In the genomic region with DNA sequence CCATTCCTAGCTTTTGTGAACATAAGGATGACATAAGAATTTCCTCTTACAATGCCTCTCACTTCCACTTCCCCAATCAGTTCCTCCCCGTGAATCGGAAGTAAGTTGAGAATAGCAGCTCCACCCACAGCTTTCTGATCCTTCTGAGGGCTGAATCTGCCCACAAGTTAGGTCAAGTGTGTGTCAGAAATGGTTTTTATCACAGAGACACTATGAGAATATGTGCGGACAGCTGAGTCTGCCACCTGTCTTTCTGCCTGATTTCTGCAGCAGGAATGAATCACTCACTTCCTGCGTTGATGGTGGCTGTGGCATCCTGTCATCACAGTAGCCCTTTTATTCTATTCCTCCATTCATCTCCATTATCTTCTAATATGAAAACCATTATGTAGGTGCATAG, we compare ENCODE assay signal across 9 cellular contexts.
DNase-seq lines count a peak whose midpoint lies in the region; ATAC-seq and TF ChIP-seq lines count a peak whose summit lies in the region.
"Had no signal": no experiment of that assay in that cellular context is flagged by ENCODE, and none has a peak within 500 bp of the region (broad histone marks: within the 10 kb centered on the region; RNA-seq: fewer than 3 reads in every experiment).

No MANE protein-coding gene starts in this region.

- POLR2A ChIA-PET in Caco-2 (lab: Charles Lee), result no interaction called here
- POLR2A ChIA-PET in Panc1 (lab: Charles Lee), result no interaction called here

- H3K4me1 ChIP-seq in Caco-2 (peaks cover 20% of the 10 kb centered on the region), Panc1 (ENCODE audit: control insufficient read depth, insufficient read depth, low read length) (peaks cover 13% of the 10 kb centered on the region), fibroblast of lung (ENCODE audit: control insufficient read depth, extremely low read depth, insufficient read depth, low read length) (no peaks in the 10 kb centered on the region)

- TF ChIP-seq CTCF in Caco-2 (IDR thresholded peaks at IDR 0.05; ENCODE audit: insufficient read depth in 1 of 2, low read depth in 1 of 2, low read length in 1 of 2, severe bottlenecking in 1 of 2, unreplicated experiment in 1 of 2) (peak in 1 of 2 experiments; percentile 51), Panc1 (IDR thresholded peaks at IDR 0.05) (peak; percentile 60), fibroblast of lung (conservative IDR thresholded peaks at IDR 0.05 in 1 of 2, IDR thresholded peaks at IDR 0.05 in 1 of 2; ENCODE audit: low read depth in 1 of 2, low read length in 2 of 2) (peak in 1 of 2 donors; percentile 30), omental fat pad (IDR thresholded peaks at IDR 0.05) (no peak)

- H3K27me3 ChIP-seq in Caco-2 (replicated peaks; ENCODE audit: control insufficient read depth, insufficient read depth, low read length), result no peaks in the 10 kb centered on the region
- H3K27me3 ChIP-seq in Panc1 (ENCODE audit: control insufficient read depth, insufficient read depth, low read length), result no peaks in the 10 kb centered on the region
- no peaks in the 10 kb centered on the region for H3K27me3 ChIP-seq in fibroblast of lung (ENCODE audit: control insufficient read depth, insufficient read depth, low read length)

- BruUV-seq in Caco-2 (replicated peaks; lab: Mats Ljungman, UMichigan) (no TSS peak), Panc1 (replicated peaks; lab: Mats Ljungman, UMichigan) (no TSS peak)

- no peaks in the 10 kb centered on the region for H3K79me2 ChIP-seq in fibroblast of lung (ENCODE audit: control insufficient read depth, insufficient read depth, low read length)

- intact Hi-C loops in Caco-2 (cut with micrococcal nuclease; ENCODE audit: unreplicated experiment) (loop anchor here (1.0 to 5.0 kb wide), 2 partner anchors 54 to 167 kb away; no protein-coding TSS in a partner anchor), Panc1 (cut with micrococcal nuclease; ENCODE audit: unreplicated experiment) (no loop called here)

- no peak overlapping the region for H3K4me3 ChIP-seq in Caco-2 (ENCODE audit: low read depth, low read length)
- no peak overlapping the region for H3K4me3 ChIP-seq in Panc1 (ENCODE audit: low read depth in 2 of 2, low read length in 2 of 2)
- no peak overlapping the region for H3K4me3 ChIP-seq in fibroblast of lung (replicated peaks in 1 of 4; ENCODE audit: control extremely low read depth in 1 of 4, insufficient read depth in 1 of 4, low read depth in 3 of 4, low read length in 4 of 4)

- no peaks in the 10 kb centered on the region for H3K36me3 Mint-ChIP-seq in Caco-2 (ENCODE audit: insufficient read depth, unreplicated experiment)
- H3K36me3 Mint-ChIP-seq: naive thymus-derived CD8-positive, alpha-beta T cell had no signal

- CTCF ChIA-PET in Caco-2 (lab: Charles Lee) (interaction anchor here (0.7 to 1.1 kb wide), 4 partner anchors 11 to 165 kb away, joined by 3 to 4 read pairs (median 4); no protein-coding TSS in a partner anchor), Panc1 (lab: Charles Lee) (no interaction called here)

- H3K9me3 ChIP-seq in Caco-2 (no peaks in the 10 kb centered on the region), Panc1 (ENCODE audit: control insufficient read depth, insufficient read depth, low read depth, low read length) (no peaks in the 10 kb centered on the region), fibroblast of lung (ENCODE audit: control insufficient read depth, insufficient read depth, low read depth, low read length) (no peaks in the 10 kb centered on the region)

- H3K27ac Mint-ChIP-seq in Caco-2 (ENCODE audit: unreplicated experiment), result peak overlapping the region; percentile 60

- no peak overlapping the region for H2AFZ ChIP-seq in fibroblast of lung (ENCODE audit: low read length)

- in situ Hi-C loops in Panc1 (cut with HindIII; ENCODE audit: low pct_unique_long_range_greater_than_20kb, low sequenced_read_pairs), result no loop called here

- H3K9ac ChIP-seq in fibroblast of lung (ENCODE audit: insufficient read depth, low read length), result no peak overlapping the region

- H3K4me2 ChIP-seq in fibroblast of lung (ENCODE audit: extremely low read depth, insufficient read depth, low read length), result no peak overlapping the region

- peak overlapping the region; percentile 25 for H3K4me3 Mint-ChIP-seq in Caco-2 (ENCODE audit: unreplicated experiment)

- H4K20me1 ChIP-seq in fibroblast of lung (ENCODE audit: control insufficient read depth, extremely low read depth, insufficient read depth, low read length), result no peaks in the 10 kb centered on the region

- ATAC-seq in GM19023 (IDR thresholded peaks at IDR 0.05; ENCODE audit: unreplicated experiment) (peak; percentile 79), HG03135 (IDR thresholded peaks at IDR 0.05; ENCODE audit: unreplicated experiment) (peak; percentile 75), Panc1 (peak; percentile 79; the same call in 1 of the 2 replicates), omental fat pad (ENCODE audit: low FRiP score) (no peak)

- H3K4me1 Mint-ChIP-seq in Caco-2 (ENCODE audit: low read depth, unreplicated experiment), result peaks cover 13% of the 10 kb centered on the region

- no peaks in the 10 kb centered on the region for H3K9me3 Mint-ChIP-seq in Caco-2 (ENCODE audit: unreplicated experiment)
- H3K9me3 Mint-ChIP-seq: naive thymus-derived CD8-positive, alpha-beta T cell had no signal

- H3K36me3 ChIP-seq in Caco-2 (ENCODE audit: control insufficient read depth, insufficient read depth, low read length) (no peaks in the 10 kb centered on the region), Panc1 (ENCODE audit: control insufficient read depth, insufficient read depth, low read length) (no peaks in the 10 kb centered on the region), fibroblast of lung (ENCODE audit: control insufficient read depth, insufficient read depth, low read length) (no peaks in the 10 kb centered on the region)

- no peaks in the 10 kb centered on the region for H3K27me3 Mint-ChIP-seq in Caco-2 (ENCODE audit: insufficient read depth, unreplicated experiment)

- no peak for DNase-seq in Caco-2
- peak; percentile 60 for DNase-seq in Panc1 (ENCODE audit: low read depth, low spot score)
- DNase-seq in fibroblast of lung (ENCODE audit: low read depth in 2 of 2), result peak; percentile 35 to 71
- peak; percentile 22 to 36 for DNase-seq in stimulated activated CD8-positive, alpha-beta memory T cell treated with anti-CD3 and anti-CD28 coated beads, Interleukin-15, amount 100 ng/mL, for 48 hours (ENCODE audit: low read depth in 2 of 2)
- no peak for DNase-seq in NCI-H187 (lab: John Stamatoyannopoulos, UW)
- no peak for DNase-seq in omental fat pad (ENCODE audit: low spot score)

- H3K27ac ChIP-seq in Panc1 (ENCODE audit: low read length), result peak overlapping the region; percentile 57; the same call in 1 of the 2 replicates
- no peak overlapping the region for H3K27ac ChIP-seq in fibroblast of lung (ENCODE audit: insufficient read depth, low read length)

Comparison
In these comparisons a context has a peak if more than half of its experiments do, and no peak if none do; other contexts are left out.
1. DNase-seq: peak in Panc1 (single experiment), fibroblast of lung (2 of 2) and stimulated activated CD8-positive, alpha-beta memory T cell treated with anti-CD3 and anti-CD28 coated beads, Interleukin-15, amount 100 ng/mL, for 48 hours (2 of 2); none in Caco-2 (0 of 2), NCI-H187 (0 of 2) and omental fat pad (single experiment).